Comparison of ENCODE assay signal across 10 cellular contexts in genomic region chr5:175696139-175696854, GRCh38. TPM values are rescaled to one million over a fixed set of nuclear protein-coding genes. Genes with fewer than 3 reads are reported as not detected.
DNase-seq lines count a peak whose midpoint lies in the region; ATAC-seq, FAIRE-seq and TF ChIP-seq lines count a peak whose summit lies in the region.
"Had no signal": no experiment of that assay in that cellular context is flagged by ENCODE, and none has a peak within 500 bp of the region (broad histone marks: within the 10 kb centered on the region; RNA-seq: fewer than 3 reads in every experiment).

No MANE protein-coding gene starts in this region.

- H3K27me3 ChIP-seq in cardiac muscle cell (no peaks in the 10 kb centered on the region), small intestine (ENCODE audit: control insufficient read depth in 2 of 2, insufficient read depth in 2 of 2, low read length in 2 of 2) (no peaks in the 10 kb centered on the region)

- H3K9me2 ChIP-seq in OCI-LY7 (ENCODE audit: insufficient read depth, low read length): no peaks in the 10 kb centered on the region

- H3K79me2 ChIP-seq in OCI-LY7 (ENCODE audit: insufficient read depth, low read depth, low read length): no peaks in the 10 kb centered on the region

- ATAC-seq in GM18502 (IDR thresholded peaks at IDR 0.05; ENCODE audit: poor library complexity, unreplicated experiment): no peak
- ATAC-seq in GM19328 (IDR thresholded peaks at IDR 0.05; ENCODE audit: unreplicated experiment): no peak

- DNase-seq in NCI-H524 (lab: John Stamatoyannopoulos, UW): peak; percentile 40 to 53
- no peak for DNase-seq in NCI-H524 treated with DMSO at 0.1 percent for 48 hours (lab: John Stamatoyannopoulos, UW)
- DNase-seq in OCI-LY7 (ENCODE audit: low spot score): peak; percentile 44
- DNase-seq in activated T-cell treated with anti-CD3 and anti-CD28 coated beads, Interleukin-2, amount 50 U/mL, for 1 hour: peak; percentile 70
- peak; percentile 49 to 77 for DNase-seq in cardiac muscle cell (ENCODE audit: low read depth in 1 of 2, low spot score in 1 of 2)
- peak; percentile 95 for DNase-seq in small intestine

- no peak for FAIRE-seq in small intestine (lab: Jason Lieb, UNC)
- FAIRE-seq: G401.6 had no signal

- POLR2A ChIA-PET in OCI-LY7 (lab: Charles Lee): interaction anchor here (0.7 kb wide), 1 partner anchor 12 kb away, joined by 3 read pairs; no protein-coding TSS in a partner anchor

- H3K9me3 ChIP-seq in OCI-LY7 (ENCODE audit: low read length) (no peaks in the 10 kb centered on the region), cardiac muscle cell (ENCODE audit: low read depth) (no peaks in the 10 kb centered on the region), small intestine (ENCODE audit: control insufficient read depth, low read depth) (no peaks in the 10 kb centered on the region)

- TF ChIP-seq CTCF in OCI-LY7 (conservative IDR thresholded peaks at IDR 0.05; ENCODE audit: low read length): peak; percentile 83
- TF ChIP-seq CTCF in cardiac muscle cell (IDR thresholded peaks at IDR 0.05; ENCODE audit: low read depth, low read length): peak; percentile 56

- peak overlapping the region; percentile 18; the same call in 1 of the 2 replicates for H2AFZ ChIP-seq in OCI-LY7 (ENCODE audit: low read length)

- H3K36me3 ChIP-seq in OCI-LY7 (ENCODE audit: insufficient read depth, low read length) (no peaks in the 10 kb centered on the region), cardiac muscle cell (no peaks in the 10 kb centered on the region), small intestine (ENCODE audit: control insufficient read depth in 2 of 2, insufficient read depth in 2 of 2, low read length in 2 of 2) (no peaks in the 10 kb centered on the region)

- no peaks in the 10 kb centered on the region for H4K20me1 ChIP-seq in OCI-LY7 (ENCODE audit: insufficient read depth, low read length)

- no peak overlapping the region for H3K4me3 ChIP-seq in OCI-LY7 (ENCODE audit: low read depth, low read length, poor library complexity, severe bottlenecking)
- H3K4me3 ChIP-seq in cardiac muscle cell: no peak overlapping the region
- H3K4me3 ChIP-seq in small intestine (ENCODE audit: low read depth in 1 of 2, low read length in 2 of 2): no peak overlapping the region

- no TSS peak for BruUV-seq in OCI-LY7 (replicated peaks; lab: Mats Ljungman, UMichigan)

- CTCF ChIA-PET in OCI-LY7 (lab: Charles Lee; ENCODE audit: unreplicated experiment): no interaction called here

- no peaks in the 10 kb centered on the region for H3K4me1 ChIP-seq in OCI-LY7 (ENCODE audit: insufficient read depth, low read length, poor library complexity, severe bottlenecking)
- peaks cover 16% of the 10 kb centered on the region for H3K4me1 ChIP-seq in cardiac muscle cell (ENCODE audit: low read depth)
- peaks cover 0 to 2% of the 10 kb centered on the region in 2 donors for H3K4me1 ChIP-seq in small intestine (ENCODE audit: control insufficient read depth in 2 of 2, insufficient read depth in 1 of 2, low read depth in 1 of 2, low read length in 1 of 2)

- H3K4me2 ChIP-seq in OCI-LY7 (ENCODE audit: low read length): no peak overlapping the region

- WGBS in small intestine, 3 donors: 24 to 31% (median 27%) methylated on average over 16 of the region's 16 CpGs

- H3K27ac ChIP-seq in OCI-LY7 (ENCODE audit: low read depth, low read length, poor library complexity, severe bottlenecking) (no peak overlapping the region), cardiac muscle cell (peak overlapping the region; percentile 22), small intestine (ENCODE audit: low read depth in 1 of 2, low read length in 1 of 2) (peak overlapping the region; percentile 22 to 25)

- intact Hi-C loops in OCI-LY7 (cut with micrococcal nuclease; ENCODE audit: unreplicated experiment): no loop called here

RNA-seq across cellular contexts. Expression of gene HRH2, which starts 38.4 kb away (rescaled TPM):
- total RNA-seq in OCI-LY7 (2014; rRNA removed; shearing (Covaris generic)): not detected in 2 replicates
- total RNA-seq in OCI-LY7 (2022) (not detected in 2 replicates), cardiac muscle cell (15.6 and 23.3 TPM in 2 replicates)
- polyA plus RNA-seq in cardiac muscle cell (12.7 and 19.1 TPM in 2 replicates), small intestine (1 to 10 TPM; 6.3 to 7.2 (median 6.5) TPM)
- total RNA-seq: fibroblast of lung had no signal

Comparison
In these comparisons a context has a peak if more than half of its experiments do, and no peak if none do; other contexts are left out.
1. RNA of gene HRH2, which starts 38.4 kb away (total RNA-seq): 15.6 to 23.3 TPM in cardiac muscle cell; not detected in OCI-LY7; every median in the first group is over 10 times any median in the second.